ENCODE assay signal across 17 cellular contexts in the genomic region with DNA sequence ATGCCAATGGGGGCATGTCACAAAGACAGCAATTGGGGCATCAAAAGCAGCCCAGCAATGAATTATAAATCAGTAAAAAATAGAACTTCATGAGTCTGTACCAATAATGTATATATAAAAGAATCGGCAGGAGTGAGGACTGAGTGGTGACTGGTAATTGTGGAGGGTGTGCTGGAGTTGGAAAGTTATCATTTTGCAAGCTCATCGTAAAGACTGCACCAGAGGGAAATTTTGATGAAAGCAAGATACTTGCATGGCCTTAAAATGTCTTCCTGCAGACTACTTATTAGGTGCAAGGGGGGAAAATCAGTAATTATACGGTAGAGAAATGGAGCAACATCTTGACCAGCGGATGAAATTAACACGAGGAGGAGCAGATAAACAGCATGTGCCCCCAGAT.
DNase-seq lines count a peak whose midpoint lies in the region; ATAC-seq and TF ChIP-seq lines count a peak whose summit lies in the region.
"Had no signal": no experiment of that assay in that cellular context is flagged by ENCODE, and none has a peak within 500 bp of the region (broad histone marks: within the 10 kb centered on the region; RNA-seq: fewer than 3 reads in every experiment).

No MANE protein-coding gene starts in this region.

- H3K9ac ChIP-seq in Loucy (ENCODE audit: low read depth, low read length, poor library complexity, severe bottlenecking) = no peak overlapping the region

- H3K4me1 ChIP-seq in Loucy (ENCODE audit: insufficient read depth, low read length, poor library complexity, severe bottlenecking) (peaks cover 96% of the 10 kb centered on the region), right cardiac atrium (ENCODE audit: control insufficient read depth, insufficient read depth, low read length) (no peaks in the 10 kb centered on the region)

- H3K4me2 ChIP-seq in Loucy (ENCODE audit: low read depth, low read length, poor library complexity, severe bottlenecking) = peak overlapping the region; percentile 80

- peaks cover 52% of the 10 kb centered on the region for H3K4me1 Mint-ChIP-seq in activated CD4-positive, alpha-beta T cell treated with anti-CD3 and anti-CD28 coated beads, Interleukin-2, amount 10 ng/mL, durations not matched to agents 7 days and 5 days
- H3K4me1 Mint-ChIP-seq in immature natural killer cell (peaks cover 83 to 90% of the 10 kb centered on the region in 2 donors), type B pancreatic cell (ENCODE audit: unreplicated experiment) (peaks cover 39% of the 10 kb centered on the region)

- WGBS in right cardiac atrium = 94% methylated on average over 5 of the region's 5 CpGs

- intact Hi-C loops in right cardiac atrium (cut with DNase I) = no loop called here

- H3K79me2 ChIP-seq in Loucy (ENCODE audit: insufficient read depth, low read length) = no peaks in the 10 kb centered on the region; the same call in 1 of the 2 replicates

- no peak overlapping the region for H3K4me3 Mint-ChIP-seq in activated CD4-positive, alpha-beta T cell treated with anti-CD3 and anti-CD28 coated beads, Interleukin-2, amount 10 ng/mL, durations not matched to agents 7 days and 5 days
- peak overlapping the region in 2 of 5 donors; percentile 12 to 39 for H3K4me3 Mint-ChIP-seq in immature natural killer cell
- no peak overlapping the region for H3K4me3 Mint-ChIP-seq in type B pancreatic cell
- H3K4me3 Mint-ChIP-seq: CD8-positive, alpha-beta T cell had no signal

- no peak overlapping the region for H3K27ac ChIP-seq in right cardiac atrium (ENCODE audit: low read length)
- H3K27ac ChIP-seq: HL-60 had no signal

- H2AFZ ChIP-seq in Loucy (ENCODE audit: low read length) = no peak overlapping the region

- TF ChIP-seq CTCF in Loucy (conservative IDR thresholded peaks at IDR 0.05; ENCODE audit: low read length) (no peak), type B pancreatic cell (conservative IDR thresholded peaks at IDR 0.05) (no peak)

- no peaks in the 10 kb centered on the region for H3K27me3 Mint-ChIP-seq in activated CD4-positive, alpha-beta T cell treated with anti-CD3 and anti-CD28 coated beads, Interleukin-2, amount 10 ng/mL, durations not matched to agents 7 days and 5 days
- H3K27me3 Mint-ChIP-seq in immature natural killer cell (ENCODE audit: low read depth in 3 of 3) (peaks cover 3 to 7% (median 5%) of the 10 kb centered on the region in 3 donors), type B pancreatic cell (no peaks in the 10 kb centered on the region)
- H3K27me3 Mint-ChIP-seq: IgD-negative memory B cell had no signal

- H3K27ac Mint-ChIP-seq in activated CD4-positive, alpha-beta T cell treated with anti-CD3 and anti-CD28 coated beads, Interleukin-2, amount 10 ng/mL, durations not matched to agents 7 days and 5 days = peak overlapping the region; percentile 61
- H3K27ac Mint-ChIP-seq in immature natural killer cell (peak overlapping the region; percentile 93 to 100 (median 98)), type B pancreatic cell (peak overlapping the region; percentile 63)

- no peak for ATAC-seq in right cardiac atrium

- CTCF ChIA-PET in activated CD4-positive, alpha-beta T cell treated with anti-CD3 and anti-CD28 coated beads, Interleukin-2, amount 10 ng/mL, durations not matched to agents 7 days and 5 days (lab: Charles Lee) = interaction anchor here (1.0 kb wide), 1 partner anchor 16 kb away, joined by 4 read pairs; no protein-coding TSS in a partner anchor

- H3K4me3 ChIP-seq in Loucy (ENCODE audit: low read length, poor library complexity, severe bottlenecking) (no peak overlapping the region), right cardiac atrium (ENCODE audit: low read length) (no peak overlapping the region)

- peaks cover 17% of the 10 kb centered on the region for H3F3A ChIP-seq in Loucy (ENCODE audit: low read depth)

- POLR2A ChIA-PET in activated CD4-positive, alpha-beta T cell treated with anti-CD3 and anti-CD28 coated beads, Interleukin-2, amount 10 ng/mL, durations not matched to agents 7 days and 5 days (lab: Charles Lee) = no interaction called here

- H3K9me3 Mint-ChIP-seq in activated CD4-positive, alpha-beta T cell treated with anti-CD3 and anti-CD28 coated beads, Interleukin-2, amount 10 ng/mL, durations not matched to agents 7 days and 5 days = no peaks in the 10 kb centered on the region
- H3K9me3 Mint-ChIP-seq in immature natural killer cell = no peaks in the 10 kb centered on the region
- no peaks in the 10 kb centered on the region for H3K9me3 Mint-ChIP-seq in type B pancreatic cell
- H3K9me3 Mint-ChIP-seq: CD8-positive, alpha-beta T cell; IgD-negative memory B cell had no signal

- no peaks in the 10 kb centered on the region for H3K27me3 ChIP-seq in Loucy (ENCODE audit: insufficient read depth, low read length, poor library complexity, severe bottlenecking)
- H3K27me3 ChIP-seq in right cardiac atrium (ENCODE audit: control insufficient read depth, insufficient read depth) = no peaks in the 10 kb centered on the region
- H3K27me3 ChIP-seq: BE2C had no signal

- DNase-seq in activated CD4-positive, alpha-beta T cell treated with anti-CD3 and anti-CD28 coated beads, Interleukin-2, amount 10 ng/mL, durations not matched to agents 7 days and 5 days = no peak
- no peak for DNase-seq in activated CD4-positive, alpha-beta T cell treated with anti-CD3 and anti-CD28 coated beads, Interleukin-2, amount 50 U/mL, for 4 hours
- DNase-seq in immature natural killer cell (no peak), type B pancreatic cell (ENCODE audit: extremely low spot score, unreplicated experiment) (no peak), NCI-H187 (lab: John Stamatoyannopoulos, UW) (no peak), right cardiac atrium (no peak)
- no peak for DNase-seq in activated CD4-positive, CD25-positive, alpha-beta regulatory T cell treated with anti-CD3 and anti-CD28 coated beads, Interleukin-2, amount 50 U/mL, for 72 hours
- DNase-seq: BE2C; CD8-positive, alpha-beta T cell; NCI-H1092 treated with DMSO at 0.1 percent for 48 hours; NCI-H146; NCI-H2081 treated with DMSO at 0.1 percent for 48 hours; NK-92 treated with Interleukin-12 subunit alpha and Interleukin-12 subunit beta, amount 100 ng/mL, for 24 hours; Right ventricle myocardium superior had no signal

- peaks cover 16% of the 10 kb centered on the region for H3K36me3 Mint-ChIP-seq in activated CD4-positive, alpha-beta T cell treated with anti-CD3 and anti-CD28 coated beads, Interleukin-2, amount 10 ng/mL, durations not matched to agents 7 days and 5 days (ENCODE audit: low read depth)
- H3K36me3 Mint-ChIP-seq in immature natural killer cell = peaks cover 0 to 5% (median 0%) of the 10 kb centered on the region in 3 donors
- H3K36me3 Mint-ChIP-seq in type B pancreatic cell = peaks cover 21% of the 10 kb centered on the region

- no peaks in the 10 kb centered on the region for H3K9me3 ChIP-seq in Loucy (ENCODE audit: insufficient read depth, low read depth, low read length)
- no peaks in the 10 kb centered on the region for H3K9me3 ChIP-seq in right cardiac atrium (ENCODE audit: control insufficient read depth, low read length)
- H3K9me3 ChIP-seq: BE2C had no signal

- no peaks in the 10 kb centered on the region for H4K20me1 ChIP-seq in Loucy (ENCODE audit: insufficient read depth, low read length, poor library complexity, severe bottlenecking)

- H3K9me2 ChIP-seq in Loucy (replicated peaks; ENCODE audit: low read depth, low read length) = no peaks in the 10 kb centered on the region

- peaks cover 10% of the 10 kb centered on the region; the same call in 1 of the 2 replicates for H3K36me3 ChIP-seq in Loucy (ENCODE audit: insufficient read depth, low read length)
